In the genomic region with DNA sequence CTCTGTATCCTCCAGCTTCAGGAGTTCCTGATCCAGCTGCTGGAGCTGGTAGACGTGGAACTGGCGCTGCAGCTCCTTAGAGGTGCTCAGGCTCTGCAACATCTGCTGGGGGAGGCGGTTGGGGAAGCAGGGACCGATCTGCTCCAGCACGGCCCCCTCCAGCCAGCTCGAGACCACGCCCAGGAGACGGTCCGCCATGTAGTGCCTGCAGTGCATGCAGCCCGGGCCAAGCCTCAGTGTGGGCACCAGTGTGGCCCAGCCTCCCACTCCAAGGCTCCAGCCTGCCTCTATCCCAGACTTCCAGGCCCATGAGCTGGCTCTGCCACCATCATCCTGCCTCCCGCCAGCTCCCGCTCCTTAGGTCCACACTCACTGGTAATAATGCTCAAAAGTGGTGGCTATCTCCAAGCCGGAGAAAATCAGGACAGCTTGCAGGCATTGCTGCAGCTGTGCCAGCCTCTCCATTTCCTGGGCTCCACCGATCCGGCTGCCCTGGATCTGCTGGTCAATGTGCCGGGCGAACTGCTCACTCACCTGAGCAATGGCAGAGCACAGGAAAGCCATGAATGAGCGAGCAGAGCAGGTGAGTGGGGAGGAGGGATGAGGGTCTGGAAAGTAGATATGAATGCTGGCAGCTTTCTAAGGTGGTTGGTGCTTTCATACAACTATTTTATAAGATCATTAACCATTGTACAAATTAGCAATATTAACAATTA, we compare ENCODE assay signal across 19 cellular contexts. TPM values are rescaled to one million over a fixed set of nuclear protein-coding genes. Genes with fewer than 3 reads are reported as not detected.
DNase-seq lines count a peak whose midpoint lies in the region; ATAC-seq, FAIRE-seq and TF ChIP-seq lines count a peak whose summit lies in the region.
"Had no signal": no experiment of that assay in that cellular context is flagged by ENCODE, and none has a peak within 500 bp of the region (broad histone marks: within the 10 kb centered on the region; RNA-seq: fewer than 3 reads in every experiment).

No MANE protein-coding gene starts in this region.

- H3K23ac ChIP-seq in trophoblast cell (ENCODE audit: low read length) = no peak overlapping the region

- H3K79me2 ChIP-seq in trophoblast cell (ENCODE audit: control insufficient read depth, insufficient read depth, low read length, poor library complexity) = no peaks in the 10 kb centered on the region

- H3K4me1 Mint-ChIP-seq in CD4-positive, alpha-beta T cell (ENCODE audit: low read depth) = no peaks in the 10 kb centered on the region
- H3K4me1 Mint-ChIP-seq: CD4-positive, alpha-beta memory T cell had no signal

- H2BK5ac ChIP-seq in trophoblast cell (ENCODE audit: low read depth, low read length, poor library complexity) = no peak overlapping the region

- H3K36me3 ChIP-seq in bronchial epithelial cell (ENCODE audit: control insufficient read depth, insufficient read depth, low read length) = peaks cover 32% of the 10 kb centered on the region
- H3K36me3 ChIP-seq in trophoblast cell (ENCODE audit: control insufficient read depth in 1 of 2, insufficient read depth in 2 of 2, low read length in 2 of 2) = peaks cover 77 to 78% of the 10 kb centered on the region in 2 experiments

- intact Hi-C loops in CD4-positive, alpha-beta T cell (cut with DNase I, micrococcal nuclease) = no loop called here

- no peak overlapping the region for H4K12ac ChIP-seq in trophoblast cell (ENCODE audit: low read depth, low read length)

- no peaks in the 10 kb centered on the region for H3K27me3 Mint-ChIP-seq in CD4-positive, alpha-beta T cell
- H3K27me3 Mint-ChIP-seq: CD4-positive, alpha-beta memory T cell had no signal

- H2AK5ac ChIP-seq in trophoblast cell (ENCODE audit: low read length) = no peak overlapping the region

- H3K9ac ChIP-seq in trophoblast cell (ENCODE audit: low read length) = no peak overlapping the region

- ATAC-seq in activated naive CD4-positive, alpha-beta T cell treated with anti-CD3 and anti-CD28 coated beads, Interleukin-2, amount 50 U/mL, for 72 hours = no peak
- ATAC-seq in CD4-positive, alpha-beta T cell (ENCODE audit: poor library complexity) = no peak

- H3K79me1 ChIP-seq in trophoblast cell (ENCODE audit: low read length) = no peaks in the 10 kb centered on the region

- H3K4me3 ChIP-seq in bronchial epithelial cell (ENCODE audit: low read depth, low read length) (no peak overlapping the region), trophoblast cell (ENCODE audit: low read depth, low read length) (peak overlapping the region; percentile 14)

- no CpG with 5 or more reads among the region's 18 CpGs for WGBS in trophoblast cell (ENCODE audit: extremely low coverage, insufficient coverage, insufficient read length)

- FAIRE-seq in bronchial epithelial cell (lab: Jason Lieb, UNC) = peak; percentile 80
- FAIRE-seq: D721Med, HTR-8/SVneo had no signal

- POLR2A ChIA-PET in CD4-positive, alpha-beta T cell (lab: Charles Lee) = interaction anchor here (1.3 kb wide), 1 partner anchor 13 kb away, joined by 3 read pairs; a partner anchor contains a TSS

- H2BK120ac ChIP-seq in trophoblast cell (ENCODE audit: insufficient read depth, low read length, poor library complexity) = no peak overlapping the region

- H3K27ac ChIP-seq in trophoblast cell (ENCODE audit: low read depth, low read length) = no peak overlapping the region
- no peak overlapping the region for H3K27ac ChIP-seq in CD4-positive, alpha-beta T cell (ENCODE audit: low read depth, low read length)
- H3K27ac ChIP-seq: HL-60 had no signal

- no peak overlapping the region for H2AFZ ChIP-seq in trophoblast cell (ENCODE audit: insufficient read depth, low read length, poor library complexity)

- no peak overlapping the region for H3K4ac ChIP-seq in trophoblast cell (ENCODE audit: low read depth, low read length)

- H3K4me2 ChIP-seq in trophoblast cell (ENCODE audit: low read length) = no peak overlapping the region

- no peak overlapping the region for H4K8ac ChIP-seq in trophoblast cell (ENCODE audit: low read depth, low read length)

- CTCF ChIA-PET in CD4-positive, alpha-beta T cell (lab: Charles Lee) = no interaction called here

- H3K18ac ChIP-seq in trophoblast cell (ENCODE audit: low read length) = no peak overlapping the region

- peak overlapping the region; percentile 49 to 95 for H3K27ac Mint-ChIP-seq in activated naive CD4-positive, alpha-beta T cell treated with anti-CD3 and anti-CD28 coated beads, Interleukin-2, amount 50 U/mL, for 72 hours
- no peak overlapping the region for H3K27ac Mint-ChIP-seq in CD4-positive, alpha-beta T cell

- no peak for TF ChIP-seq CTCF in bronchial epithelial cell (IDR thresholded peaks at IDR 0.05; ENCODE audit: insufficient read depth, low read length, severe bottlenecking)
- no peak for TF ChIP-seq CTCF in CD4-positive, alpha-beta T cell (IDR thresholded peaks at IDR 0.05)

- H3K14ac ChIP-seq in trophoblast cell (ENCODE audit: low read length) = no peak overlapping the region

- H2BK12ac ChIP-seq in trophoblast cell (ENCODE audit: low read length) = no peak overlapping the region

- no peaks in the 10 kb centered on the region for H3K4me1 ChIP-seq in trophoblast cell (ENCODE audit: control insufficient read depth in 1 of 2, insufficient read depth in 2 of 2, low read length in 2 of 2)
- H3K4me1 ChIP-seq: BE2C had no signal

- no peak for DNase-seq in activated naive CD4-positive, alpha-beta T cell treated with anti-CD3 and anti-CD28 coated beads, Interleukin-2, amount 50 U/mL, for 72 hours (ENCODE audit: low spot score in 2 of 2)
- DNase-seq in activated naive CD4-positive, alpha-beta T cell treated with anti-CD3 and anti-CD28 coated beads, Interleukin-2, amount 50 U/mL, for 16 hours = no peak
- no peak for DNase-seq in bronchial epithelial cell (ENCODE audit: low read depth)
- no peak for DNase-seq in trophoblast cell
- DNase-seq in CD4-positive, alpha-beta T cell = no peak
- no peak for DNase-seq in NCI-H524 treated with DMSO at 0.1 percent for 48 hours (lab: John Stamatoyannopoulos, UW)
- DNase-seq: 8988T; BE2C; CD4-positive, alpha-beta memory T cell; DMS79; HCEC 1CT; NCI-H1105 treated with DMSO at 0.1 percent for 48 hours; NCI-H1694 treated with DMSO at 0.1 percent for 48 hours; NCI-H226; NCI-H526; SHP77 treated with DMSO at 0.1 percent for 48 hours had no signal

- no peaks in the 10 kb centered on the region for H3K36me3 Mint-ChIP-seq in activated naive CD4-positive, alpha-beta T cell treated with anti-CD3 and anti-CD28 coated beads, Interleukin-2, amount 50 U/mL, for 72 hours
- peaks cover 68% of the 10 kb centered on the region for H3K36me3 Mint-ChIP-seq in CD4-positive, alpha-beta T cell (ENCODE audit: low read depth)

- no peak overlapping the region for H4K91ac ChIP-seq in trophoblast cell (ENCODE audit: low read depth, low read length)

- no peak overlapping the region for H3K4me3 Mint-ChIP-seq in CD4-positive, alpha-beta T cell
- H3K4me3 Mint-ChIP-seq: CD4-positive, alpha-beta memory T cell had no signal

- peaks cover 1% of the 10 kb centered on the region for H3K9me3 ChIP-seq in trophoblast cell (ENCODE audit: insufficient read depth, low read depth, low read length)
- no peaks in the 10 kb centered on the region for H3K9me3 ChIP-seq in CD4-positive, alpha-beta T cell (ENCODE audit: control insufficient read depth, low read length)
- H3K9me3 ChIP-seq: BE2C had no signal

- H3K27me3 ChIP-seq in bronchial epithelial cell (ENCODE audit: control insufficient read depth, insufficient read depth, low read length) (no peaks in the 10 kb centered on the region), trophoblast cell (ENCODE audit: insufficient read depth, low read length) (no peaks in the 10 kb centered on the region)
- no peaks in the 10 kb centered on the region for H3K27me3 ChIP-seq in CD4-positive, alpha-beta T cell (ENCODE audit: control insufficient read depth, insufficient read depth, low read length)
- H3K27me3 ChIP-seq: BE2C had no signal

- no peaks in the 10 kb centered on the region for H3K9me3 Mint-ChIP-seq in activated naive CD4-positive, alpha-beta T cell treated with anti-CD3 and anti-CD28 coated beads, Interleukin-2, amount 50 U/mL, for 72 hours
- no peaks in the 10 kb centered on the region for H3K9me3 Mint-ChIP-seq in CD4-positive, alpha-beta T cell
- H3K9me3 Mint-ChIP-seq: CD4-positive, alpha-beta memory T cell had no signal

RNA-seq across cellular contexts. Expression of a gene that starts 13.0 kb away (rescaled TPM):
- 10 to 100 TPM; 13.0 to 21.6 TPM for total RNA-seq in activated naive CD4-positive, alpha-beta T cell treated with anti-CD3 and anti-CD28 coated beads, Interleukin-2, amount 50 U/mL, for 72 hours
- total RNA-seq in bronchial epithelial cell = 16.9 and 20.5 TPM in 2 replicates
- polyA plus RNA-seq in trophoblast cell (2013) = 22.6 and 22.9 TPM in 2 replicates
- total RNA-seq in CD4-positive, alpha-beta T cell = 1 to 10 TPM; 5.9 to 6.9 TPM

RNA-seq across cellular contexts. Expression of a gene that starts 18.5 kb away (rescaled TPM):
- 10 to 100 TPM; 87.4 to 99.8 TPM for total RNA-seq in activated naive CD4-positive, alpha-beta T cell treated with anti-CD3 and anti-CD28 coated beads, Interleukin-2, amount 50 U/mL, for 72 hours
- total RNA-seq in bronchial epithelial cell = 32.8 and 50.3 TPM in 2 replicates
- polyA plus RNA-seq in trophoblast cell (2013) = 47.4 and 49.7 TPM in 2 replicates
- 10 to 100 TPM; 42.8 to 48.0 TPM for total RNA-seq in CD4-positive, alpha-beta T cell

RNA-seq across cellular contexts. Expression of a gene that starts 18.7 kb away (rescaled TPM):
- total RNA-seq in activated naive CD4-positive, alpha-beta T cell treated with anti-CD3 and anti-CD28 coated beads, Interleukin-2, amount 50 U/mL, for 72 hours = 10 to 100 TPM; 19.9 to 50.1 TPM
- 10.4 and 14.5 TPM in 2 replicates for total RNA-seq in bronchial epithelial cell
- polyA plus RNA-seq in trophoblast cell (2013) = 22.8 and 23.4 TPM in 2 replicates
- 10 to 100 TPM; 39.6 to 40.8 TPM for total RNA-seq in CD4-positive, alpha-beta T cell

RNA-seq across cellular contexts. Expression of a gene that starts 19.3 kb away (rescaled TPM):
- 10 to 100 TPM; 45.6 to 46.9 TPM for total RNA-seq in activated naive CD4-positive, alpha-beta T cell treated with anti-CD3 and anti-CD28 coated beads, Interleukin-2, amount 50 U/mL, for 72 hours
- total RNA-seq in bronchial epithelial cell = 84.7 and 97.1 TPM in 2 replicates
- polyA plus RNA-seq in trophoblast cell (2013) = 81.7 and 88.1 TPM in 2 replicates
- 10 to 100 TPM; 17.2 to 17.7 TPM for total RNA-seq in CD4-positive, alpha-beta T cell

RNA-seq across cellular contexts. Expression of a gene that starts 26.7 kb away (rescaled TPM):
- 10 to 100 TPM; 67.7 to 74.0 TPM for total RNA-seq in activated naive CD4-positive, alpha-beta T cell treated with anti-CD3 and anti-CD28 coated beads, Interleukin-2, amount 50 U/mL, for 72 hours
- 60.4 and 70.6 TPM in 2 replicates for total RNA-seq in bronchial epithelial cell
- polyA plus RNA-seq in trophoblast cell (2013) = 63.6 and 64.5 TPM in 2 replicates
- 10 to 100 TPM; 21.0 to 22.3 TPM for total RNA-seq in CD4-positive, alpha-beta T cell
